22 cellular contexts compared by ENCODE assay signal in the genomic region with DNA sequence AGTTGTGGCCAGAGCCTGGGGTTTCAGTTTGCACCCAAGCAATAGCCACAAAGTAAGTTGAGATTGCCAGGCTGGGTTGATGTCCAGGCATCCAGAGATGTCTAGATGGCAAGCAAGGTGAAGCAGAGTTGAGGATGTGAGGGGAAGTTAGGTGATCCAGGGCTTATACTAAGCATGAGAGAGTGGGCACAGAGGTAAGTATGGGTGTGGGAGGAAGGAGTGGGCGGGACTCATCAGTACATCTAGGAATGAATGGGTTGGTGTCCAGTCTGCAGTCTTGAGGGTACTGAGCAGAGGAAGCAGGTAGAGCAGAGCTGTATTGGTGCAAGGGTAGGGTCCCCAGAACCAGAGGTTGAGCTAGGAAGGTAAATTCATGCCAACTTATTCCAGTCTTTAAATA. TPM values are rescaled to one million over a fixed set of nuclear protein-coding genes. Genes with fewer than 3 reads are reported as not detected.
DNase-seq lines count a peak whose midpoint lies in the region; ATAC-seq lines count a peak whose summit lies in the region.
"Had no signal": no experiment of that assay in that cellular context is flagged by ENCODE, and none has a peak within 500 bp of the region (broad histone marks: within the 10 kb centered on the region; RNA-seq: fewer than 3 reads in every experiment).

No MANE protein-coding gene starts in this region.

- peaks cover 10% of the 10 kb centered on the region for H3K4me1 Mint-ChIP-seq in activated CD4-positive, alpha-beta T cell treated with anti-CD3 and anti-CD28 coated beads, Interleukin-2, amount 10 ng/mL, durations not matched to agents 24 days and 14 days
- peaks cover 0 to 32% (median 24%) of the 10 kb centered on the region in 4 donors for H3K4me1 Mint-ChIP-seq in CD4-positive, CD25-positive, alpha-beta regulatory T cell
- H3K4me1 Mint-ChIP-seq in T-helper 17 cell (peaks cover 19% of the 10 kb centered on the region), naive B cell (peaks cover 6 to 16% (median 14%) of the 10 kb centered on the region in 3 donors)

- no peaks in the 10 kb centered on the region for H3K36me3 ChIP-seq in CD4-positive, CD25-positive, alpha-beta regulatory T cell (ENCODE audit: control insufficient read depth, insufficient read depth, low read length)
- H3K36me3 ChIP-seq: transverse colon had no signal

- H3K27me3 Mint-ChIP-seq in activated CD4-positive, alpha-beta T cell treated with anti-CD3 and anti-CD28 coated beads, Interleukin-2, amount 10 ng/mL, durations not matched to agents 24 days and 14 days, result peaks cover 13% of the 10 kb centered on the region
- no peaks in the 10 kb centered on the region for H3K27me3 Mint-ChIP-seq in CD4-positive, CD25-positive, alpha-beta regulatory T cell
- H3K27me3 Mint-ChIP-seq in T-helper 17 cell, result peaks cover 4% of the 10 kb centered on the region
- H3K27me3 Mint-ChIP-seq in naive B cell, result peaks cover 0 to 2% (median 0%) of the 10 kb centered on the region in 3 donors

- H3K27ac Mint-ChIP-seq in activated CD4-positive, alpha-beta T cell treated with anti-CD3 and anti-CD28 coated beads, Interleukin-2, amount 10 ng/mL, durations not matched to agents 24 days and 14 days, result no peak overlapping the region
- H3K27ac Mint-ChIP-seq in CD4-positive, CD25-positive, alpha-beta regulatory T cell, result no peak overlapping the region
- H3K27ac Mint-ChIP-seq in T-helper 17 cell, result peak overlapping the region; percentile 74
- H3K27ac Mint-ChIP-seq in naive B cell, result no peak overlapping the region

- H3K9me3 Mint-ChIP-seq in activated CD4-positive, alpha-beta T cell treated with anti-CD3 and anti-CD28 coated beads, Interleukin-2, amount 10 ng/mL, durations not matched to agents 24 days and 14 days, result peaks cover 2% of the 10 kb centered on the region
- H3K9me3 Mint-ChIP-seq in CD4-positive, CD25-positive, alpha-beta regulatory T cell, result no peaks in the 10 kb centered on the region
- no peaks in the 10 kb centered on the region for H3K9me3 Mint-ChIP-seq in naive B cell

- peak; percentile 52 for DNase-seq in activated CD4-positive, alpha-beta T cell treated with anti-CD3 and anti-CD28 coated beads, Interleukin-2, amount 10 ng/mL, durations not matched to agents 24 days and 14 days
- no peak for DNase-seq in activated CD4-positive, alpha-beta T cell treated with anti-CD3 and anti-CD28 coated beads, Interleukin-2, amount 50 U/mL, for 1 hour
- no peak for DNase-seq in CD4-positive, CD25-positive, alpha-beta regulatory T cell
- no peak for DNase-seq in T-helper 17 cell
- DNase-seq in naive B cell, result no peak
- DNase-seq in NCI-H128 (lab: John Stamatoyannopoulos, UW; ENCODE audit: unreplicated experiment), result no peak
- DNase-seq: activated CD4-positive, alpha-beta T cell treated with anti-CD3 and anti-CD28 coated beads, Interleukin-2, amount 50 U/mL, for 48 hours; cortex of kidney; EL; NCI-H1092; NCI-H2029; NCI-H345; NCI-H774; posterior cingulate gyrus; sigmoid colon; stimulated activated CD8-positive, alpha-beta memory T cell treated with anti-CD3 and anti-CD28 coated beads, Interleukin-4, amount 100 ng/mL, for 48 hours; transverse colon had no signal

- ATAC-seq in CD4-positive, CD25-positive, alpha-beta regulatory T cell (ENCODE audit: low read depth in 2 of 2), result no peak
- ATAC-seq in T-helper 17 cell, result no peak
- no peak for ATAC-seq in naive B cell (ENCODE audit: low read depth in 2 of 2)
- no peak for ATAC-seq in GM18511 (IDR thresholded peaks at IDR 0.05; ENCODE audit: unreplicated experiment)
- no peak for ATAC-seq in HG03097 (IDR thresholded peaks at IDR 0.05; ENCODE audit: low FRiP score, unreplicated experiment)

- no peaks in the 10 kb centered on the region for H3K27me3 ChIP-seq in CD4-positive, CD25-positive, alpha-beta regulatory T cell (ENCODE audit: control insufficient read depth, insufficient read depth, low read length)
- H3K27me3 ChIP-seq: sigmoid colon, transverse colon had no signal

- H3K27ac ChIP-seq in CD4-positive, CD25-positive, alpha-beta regulatory T cell (ENCODE audit: insufficient read depth, low read length, poor library complexity, severe bottlenecking), result no peak overlapping the region
- H3K27ac ChIP-seq: sigmoid colon, transverse colon had no signal

- intact Hi-C loops in activated CD4-positive, alpha-beta T cell treated with anti-CD3 and anti-CD28 coated beads, Interleukin-2, amount 10 ng/mL, durations not matched to agents 24 days and 14 days (cut with micrococcal nuclease), result loop anchor here (2.0 kb wide), 1 partner anchor 181 kb away; no protein-coding TSS in a partner anchor

- H3K36me3 Mint-ChIP-seq in activated CD4-positive, alpha-beta T cell treated with anti-CD3 and anti-CD28 coated beads, Interleukin-2, amount 10 ng/mL, durations not matched to agents 24 days and 14 days (ENCODE audit: low read depth), result no peaks in the 10 kb centered on the region
- peaks cover 27% of the 10 kb centered on the region for H3K36me3 Mint-ChIP-seq in CD4-positive, CD25-positive, alpha-beta regulatory T cell
- H3K36me3 Mint-ChIP-seq in T-helper 17 cell (ENCODE audit: low read depth) (peaks cover 3% of the 10 kb centered on the region), naive B cell (peaks cover 8 to 11% of the 10 kb centered on the region in 2 donors)

- peak overlapping the region; percentile 84 for H3K4me3 Mint-ChIP-seq in activated CD4-positive, alpha-beta T cell treated with anti-CD3 and anti-CD28 coated beads, Interleukin-2, amount 10 ng/mL, durations not matched to agents 24 days and 14 days
- H3K4me3 Mint-ChIP-seq in CD4-positive, CD25-positive, alpha-beta regulatory T cell, result peak overlapping the region; percentile 93 to 97 (median 95)
- H3K4me3 Mint-ChIP-seq in T-helper 17 cell, result peak overlapping the region; percentile 94
- peak overlapping the region in 5 of 8 donors; percentile 1 to 98 (median 95) for H3K4me3 Mint-ChIP-seq in naive B cell

- no peak overlapping the region for H3K4me3 ChIP-seq in CD4-positive, CD25-positive, alpha-beta regulatory T cell (ENCODE audit: low read depth, low read length)

- H3K9me3 ChIP-seq in CD4-positive, CD25-positive, alpha-beta regulatory T cell (ENCODE audit: control insufficient read depth in 2 of 2, low read length in 2 of 2), result no peaks in the 10 kb centered on the region
- H3K9me3 ChIP-seq in T-helper 17 cell (ENCODE audit: control insufficient read depth, low read length, poor library complexity, severe bottlenecking), result no peaks in the 10 kb centered on the region
- H3K9me3 ChIP-seq: sigmoid colon, transverse colon had no signal

- H3K4me1 ChIP-seq in CD4-positive, CD25-positive, alpha-beta regulatory T cell (ENCODE audit: control insufficient read depth, insufficient read depth, low read length, poor library complexity, severe bottlenecking), result peaks cover 9% of the 10 kb centered on the region

RNA-seq across cellular contexts. Expression of a gene that starts 1.5 kb away (rescaled TPM):
- total RNA-seq in activated CD4-positive, alpha-beta T cell treated with anti-CD3 and anti-CD28 coated beads, Interleukin-2, amount 10 ng/mL, durations not matched to agents 24 days and 14 days, result 3.5 and 4.8 TPM in 2 replicates
- total RNA-seq in CD4-positive, CD25-positive, alpha-beta regulatory T cell, result 11.1 TPM
- polyA plus RNA-seq in CD4-positive, CD25-positive, alpha-beta regulatory T cell, result 1 to 10 TPM; 7.3 to 10.0 (median 8.5) TPM
- total RNA-seq in T-helper 17 cell, result 10 to 100 TPM in 1 of 2 donors, 1 to 10 TPM in 1; 9.5 to 11.1 TPM
- polyA plus RNA-seq in naive B cell (ENCODE audit: low read depth in 6 of 6), result 1 to 10 TPM; 4.3 to 8.5 (median 5.4) TPM

RNA-seq across cellular contexts. Expression of a gene that starts 7.4 kb away (rescaled TPM):
- not detected in 2 replicates for total RNA-seq in activated CD4-positive, alpha-beta T cell treated with anti-CD3 and anti-CD28 coated beads, Interleukin-2, amount 10 ng/mL, durations not matched to agents 24 days and 14 days
- total RNA-seq in CD4-positive, CD25-positive, alpha-beta regulatory T cell, result not detected
- not detected for polyA plus RNA-seq in CD4-positive, CD25-positive, alpha-beta regulatory T cell
- under 1 TPM in 1 of 2 donors, not detected in 1; 0.60 TPM for total RNA-seq in T-helper 17 cell
- polyA plus RNA-seq in naive B cell (ENCODE audit: low read depth in 6 of 6), result not detected
- total RNA-seq: fibroblast of lung, glomerular endothelial cell, lung microvascular endothelial cell had no signal
- polyA plus RNA-seq: fibroblast of lung had no signal
